1 cellular context compared by ENCODE assay signal in genomic region chr16:88893127-88893968, GRCh38.
TF ChIP-seq lines count a peak whose summit lies in the region.

No MANE protein-coding gene starts in this region.

TF ChIP-seq in K562, 482 proteins besides CTCF, POLR2A, EP300 and RAD21:
- no peak for TF ChIP-seq PHF21A (IDR thresholded peaks at IDR 0.05; ENCODE audit: borderline replicate concordance, low read depth)
- TF ChIP-seq SIN3B (IDR thresholded peaks at IDR 0.05; ENCODE audit: low read depth), result no peak
- peak; percentile 87 for TF ChIP-seq RBM22 (IDR thresholded peaks at IDR 0.05; ENCODE audit: low read depth, low read length, poor library complexity, severe bottlenecking)
- TF ChIP-seq NCOA6 (IDR thresholded peaks at IDR 0.05), result no peak
- TF ChIP-seq POLR2G (IDR thresholded peaks at IDR 0.05; ENCODE audit: low read depth, low read length), result peak; percentile 70
TF ChIP-seq in K562: peak in this region for 2.
